10 cellular contexts compared by ENCODE assay signal in the genomic region with DNA sequence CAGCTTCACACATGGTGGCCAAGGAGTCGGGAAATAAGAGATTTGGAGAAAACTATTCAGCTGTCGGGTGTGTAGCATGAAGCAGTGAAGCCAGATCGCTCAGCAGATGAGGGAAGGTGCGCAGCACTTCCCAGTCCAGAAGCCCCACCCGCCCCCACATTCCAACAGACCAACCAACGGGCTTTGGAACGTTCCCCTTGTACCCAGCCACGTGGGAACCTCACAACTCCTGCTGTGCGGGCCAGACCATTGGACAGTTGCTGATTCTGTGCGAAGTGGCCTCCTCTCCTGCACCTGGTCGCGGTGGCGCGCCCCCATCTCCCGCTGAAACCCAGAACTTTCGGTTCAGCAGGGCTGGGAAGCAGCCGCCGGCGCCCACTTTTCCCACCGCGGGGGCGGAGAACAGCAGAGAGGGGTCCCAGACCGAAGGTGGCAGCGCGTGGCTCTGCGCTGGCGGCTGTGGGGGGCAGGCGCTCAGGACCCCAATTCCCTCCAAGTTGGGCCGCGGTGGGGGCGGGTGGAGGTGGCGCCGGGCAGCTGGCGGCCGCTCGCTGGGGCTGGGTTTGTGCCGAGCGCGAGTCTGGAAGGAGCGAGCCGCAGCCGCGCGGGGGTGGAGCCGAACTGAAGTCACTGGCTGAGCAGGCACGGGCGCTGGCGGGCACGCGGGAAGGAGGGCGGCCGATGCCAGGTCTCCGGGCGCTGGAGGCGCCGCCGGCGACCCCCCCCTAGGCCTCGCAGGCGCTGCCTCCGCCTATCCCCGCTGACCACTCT.
DNase-seq lines count a peak whose midpoint lies in the region; ATAC-seq and TF ChIP-seq lines count a peak whose summit lies in the region.
"Had no signal": no experiment of that assay in that cellular context is flagged by ENCODE, and none has a peak within 500 bp of the region (broad histone marks: within the 10 kb centered on the region; RNA-seq: fewer than 3 reads in every experiment).

No MANE protein-coding gene starts in this region.

- H3K27me3 ChIP-seq in RWPE2 (ENCODE audit: insufficient read depth, poor library complexity, severe bottlenecking) (peaks cover 29% of the 10 kb centered on the region), heart right ventricle (peaks cover 0 to 32% (median 18%) of the 10 kb centered on the region in 7 donors)

- intact Hi-C loops in heart right ventricle (cut with DNase I), result no loop called here

- ATAC-seq in RWPE2 (ENCODE audit: low read depth) (peak; percentile 67), heart right ventricle (peak in 4 of 8 donors; percentile 34 to 84 (median 50)), omental fat pad (ENCODE audit: low FRiP score) (peak; percentile 71), GM18520 (IDR thresholded peaks at IDR 0.05; ENCODE audit: unreplicated experiment) (no peak), GM21786 (IDR thresholded peaks at IDR 0.05; ENCODE audit: unreplicated experiment) (no peak)

- H3K27ac ChIP-seq in RWPE2 (ENCODE audit: poor library complexity, severe bottlenecking) (no peak overlapping the region), heart right ventricle (no peak overlapping the region)

- 4 to 6% methylated on average over 46 to 62 of the region's 62 CpGs for WGBS in heart right ventricle, 2 donors

- H3K36me3 ChIP-seq in RWPE2 (ENCODE audit: low read depth) (no peaks in the 10 kb centered on the region), heart right ventricle (no peaks in the 10 kb centered on the region)

- H3K9me3 ChIP-seq in RWPE2 (ENCODE audit: severe bottlenecking) (no peaks in the 10 kb centered on the region), heart right ventricle (peaks cover 0 to 10% (median 0%) of the 10 kb centered on the region in 11 donors)

- peak overlapping the region; percentile 64 for H3K4me3 ChIP-seq in AG10803 (ENCODE audit: low read length)
- H3K4me3 ChIP-seq in RWPE2 (ENCODE audit: severe bottlenecking), result peak overlapping the region; percentile 34
- peak overlapping the region in 9 of 10 donors; percentile 23 to 54 (median 52) for H3K4me3 ChIP-seq in heart right ventricle

- no peaks in the 10 kb centered on the region for H3K4me1 ChIP-seq in RWPE2 (ENCODE audit: insufficient read depth, poor library complexity, severe bottlenecking)
- peaks cover 0 to 9% (median 0%) of the 10 kb centered on the region in 9 donors for H3K4me1 ChIP-seq in heart right ventricle

- TF ChIP-seq CTCF in AG10803 (conservative IDR thresholded peaks at IDR 0.05; ENCODE audit: low read length) (no peak), RWPE2 (IDR thresholded peaks at IDR 0.05; ENCODE audit: poor library complexity, severe bottlenecking) (no peak), heart right ventricle (IDR thresholded peaks at IDR 0.05) (no peak), omental fat pad (IDR thresholded peaks at IDR 0.05) (no peak)

- DNase-seq in AG10803 (ENCODE audit: low read depth) (peak; percentile 34), RWPE2 (ENCODE audit: low spot score) (peak; percentile 49), heart right ventricle (peak; percentile 4 to 40), omental fat pad (ENCODE audit: low spot score) (no peak), hippocampal formation (lab: John Stamatoyannopoulos, UW) (no peak)
- DNase-seq in stimulated activated CD4-positive, alpha-beta T cell treated with anti-CD3 and anti-CD28 coated beads, Interleukin-12 subunit alpha, Interleukin-12 subunit beta, amount 100 ng/mL, for 4 hours, result no peak
- DNase-seq: activated naive CD8-positive, alpha-beta T cell treated with anti-CD3 and anti-CD28 coated beads, Interleukin-2, amount 10 ng/mL, durations not matched to agents 7 days and 5 days; stimulated activated CD4-positive, alpha-beta T cell treated with anti-CD3 and anti-CD28 coated beads, Interleukin-4, amount 100 ng/mL, for 4 hours had no signal

Comparison
In these comparisons a context has a peak if more than half of its experiments do, and no peak if none do; other contexts are left out.
1. DNase-seq: peak in AG10803 (single experiment), RWPE2 (single experiment) and heart right ventricle (2 of 2); none in omental fat pad (single experiment), stimulated activated CD4-positive, alpha-beta T cell treated with anti-CD3 and anti-CD28 coated beads, Interleukin-12 subunit alpha, Interleukin-12 subunit beta, amount 100 ng/mL, for 4 hours (single experiment) and hippocampal formation (0 of 2).
2. ATAC-seq: peak in RWPE2 (single experiment) and omental fat pad (single experiment); none in GM18520 (single experiment) and GM21786 (single experiment).
3. Peak in every context shown above with its lines, with median percentiles within 50 percentile points of each other: H3K4me3 ChIP-seq.